In the genomic region with DNA sequence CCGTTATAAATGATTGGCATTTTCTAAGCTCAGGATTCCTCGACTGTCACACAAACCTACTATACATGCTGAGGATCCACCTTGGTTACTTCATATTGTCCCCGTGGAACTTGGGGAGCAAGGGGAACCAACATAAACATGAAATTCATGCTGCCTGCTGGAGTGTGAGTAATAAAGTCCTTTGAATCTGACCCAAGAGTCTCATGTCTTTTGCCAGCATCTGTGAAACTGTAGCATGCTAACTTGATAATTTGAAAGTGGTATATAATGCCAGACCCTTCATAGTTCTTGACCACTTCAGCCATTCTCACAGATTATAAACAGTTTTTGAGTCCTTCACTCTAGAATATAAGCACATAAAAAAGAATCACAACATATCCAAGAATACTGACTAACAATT, we compare ENCODE assay signal across 29 cellular contexts. TPM values are rescaled to one million over a fixed set of nuclear protein-coding genes. Genes with fewer than 3 reads are reported as not detected.
"Had no signal": no experiment of that assay in that cellular context is flagged by ENCODE, and none has a peak within 500 bp of the region (broad histone marks: within the 10 kb centered on the region; RNA-seq: fewer than 3 reads in every experiment).

No MANE protein-coding gene starts in this region.

- H3K27me3 ChIP-seq: ascending aorta, cardiac muscle cell had no signal

- H3K4me1 Mint-ChIP-seq: activated CD4-positive, alpha-beta T cell treated with anti-CD3 and anti-CD28 coated beads for 36 hours; activated CD4-positive, alpha-beta T cell treated with anti-CD3 and anti-CD28 coated beads, Interleukin-2, amount 10 ng/mL, durations not matched to agents 7 days and 5 days; activated naive CD4-positive, alpha-beta T cell treated with anti-CD3 and anti-CD28 coated beads, Interleukin-2, amount 50 U/mL, for 24 hours; activated naive CD8-positive, alpha-beta T cell treated with anti-CD3 and anti-CD28 coated beads, Interleukin-2, amount 10 ng/mL, durations not matched to agents 7 days and 5 days; central memory CD8-positive, alpha-beta T cell; WTC11 had no signal

- H3K36me3 ChIP-seq: ascending aorta, cardiac muscle cell had no signal

- H3K9me3 ChIP-seq: ascending aorta had no signal

- H3K4me3 Mint-ChIP-seq: activated CD4-positive, alpha-beta T cell treated with anti-CD3 and anti-CD28 coated beads for 36 hours; activated CD4-positive, alpha-beta T cell treated with anti-CD3 and anti-CD28 coated beads, Interleukin-2, amount 10 ng/mL, durations not matched to agents 7 days and 5 days; activated CD8-positive, alpha-beta T cell treated with anti-CD3 and anti-CD28 coated beads, Interleukin-2, amount 10 ng/mL, durations not matched to agents 7 days and 5 days; activated naive CD4-positive, alpha-beta T cell treated with anti-CD3 and anti-CD28 coated beads, Interleukin-2, amount 50 U/mL, for 24 hours; activated naive CD8-positive, alpha-beta T cell treated with anti-CD3 and anti-CD28 coated beads, Interleukin-2, amount 10 ng/mL, durations not matched to agents 7 days and 5 days; activated T-cell treated with anti-CD3 and anti-CD28 coated beads, Interleukin-2, amount 50 U/mL, for 24 hours; central memory CD8-positive, alpha-beta T cell; T-helper 1 cell treated with Interleukin-12 subunit alpha and Interleukin-12 subunit beta and Interleukin-4 antibody, amounts not matched to agents 30 μg/mL and 1 μg/mL, for 36 hours; T-helper 2 cell treated with Interferon-gamma antibody and Interleukin-4, amounts not matched to agents 5 μg/mL and 100 μg/mL, for 36 hours; WTC11 had no signal

- H3K36me3 Mint-ChIP-seq: activated naive CD4-positive, alpha-beta T cell treated with anti-CD3 and anti-CD28 coated beads, Interleukin-2, amount 50 U/mL, for 24 hours; activated naive CD8-positive, alpha-beta T cell treated with anti-CD3 and anti-CD28 coated beads, Interleukin-2, amount 10 ng/mL, durations not matched to agents 7 days and 5 days; WTC11 had no signal

- H3K9me3 Mint-ChIP-seq: activated CD4-positive, alpha-beta T cell treated with anti-CD3 and anti-CD28 coated beads, Interleukin-2, amount 10 ng/mL, durations not matched to agents 7 days and 5 days; activated naive CD4-positive, alpha-beta T cell treated with anti-CD3 and anti-CD28 coated beads, Interleukin-2, amount 50 U/mL, for 24 hours; activated T-cell treated with anti-CD3 and anti-CD28 coated beads, Interleukin-2, amount 50 U/mL, for 24 hours; activated T-helper 2 cell treated with anti-CD3 and anti-CD28 coated beads, Interferon-gamma antibody, Interleukin-2, Interleukin-4, amounts not matched to agents 10 μg/mL and 5 μg/mL and 100 μg/mL, durations not matched to agents 14 hours and 24 hours and 36 hours; T-helper 1 cell treated with Interleukin-12 subunit alpha and Interleukin-12 subunit beta and Interleukin-4 antibody, amounts not matched to agents 30 μg/mL and 1 μg/mL, for 36 hours; T-helper 2 cell treated with Interferon-gamma antibody and Interleukin-4, amounts not matched to agents 5 μg/mL and 100 μg/mL, for 36 hours; WTC11 had no signal

- DNase-seq: activated CD4-positive, alpha-beta T cell treated with anti-CD3 and anti-CD28 coated beads for 36 hours; activated CD4-positive, alpha-beta T cell treated with anti-CD3 and anti-CD28 coated beads, Interleukin-2, amount 10 ng/mL, durations not matched to agents 7 days and 5 days; activated CD4-positive, alpha-beta T cell treated with anti-CD3 and anti-CD28 coated beads, Interleukin-2, amount 50 U/mL, for 48 hours; activated CD8-positive, alpha-beta T cell treated with anti-CD3 and anti-CD28 coated beads, Interleukin-2, amount 10 ng/mL, durations not matched to agents 7 days and 5 days; activated gamma-delta T cell; activated naive CD4-positive, alpha-beta T cell treated with Interleukin-2 at 50 U/mL for 16 hours; activated naive CD8-positive, alpha-beta T cell treated with anti-CD3 and anti-CD28 coated beads, Interleukin-2, amount 10 ng/mL, durations not matched to agents 7 days and 5 days; activated T-cell treated with anti-CD3 and anti-CD28 coated beads, Interleukin-2, amount 50 U/mL, for 24 hours; amygdala; NCI-H1048; NCI-H1105 treated with DMSO at 0.1 percent for 48 hours; NCI-H1436; NCI-H1694; NCI-H1930; NCI-H2081 treated with DMSO at 0.1 percent for 48 hours; NCI-H345; NCI-H524 treated with DMSO at 0.1 percent for 48 hours; Right ventricle myocardium superior had no signal

- H3K27ac ChIP-seq: ascending aorta, cardiac muscle cell had no signal

- H3K27me3 Mint-ChIP-seq: activated CD4-positive, alpha-beta T cell treated with anti-CD3 and anti-CD28 coated beads, Interleukin-2, amount 10 ng/mL, durations not matched to agents 7 days and 5 days; activated T-cell treated with anti-CD3 and anti-CD28 coated beads, Interleukin-2, amount 50 U/mL, for 24 hours had no signal

- H3K4me3 ChIP-seq: ascending aorta, cardiac muscle cell had no signal

- H3K27ac Mint-ChIP-seq: activated CD4-positive, alpha-beta T cell treated with anti-CD3 and anti-CD28 coated beads for 36 hours; activated CD4-positive, alpha-beta T cell treated with anti-CD3 and anti-CD28 coated beads, Interleukin-2, amount 10 ng/mL, durations not matched to agents 7 days and 5 days; activated CD8-positive, alpha-beta T cell treated with anti-CD3 and anti-CD28 coated beads, Interleukin-2, amount 10 ng/mL, durations not matched to agents 7 days and 5 days; activated naive CD4-positive, alpha-beta T cell treated with anti-CD3 and anti-CD28 coated beads, Interleukin-2, amount 50 U/mL, for 24 hours; activated naive CD8-positive, alpha-beta T cell treated with anti-CD3 and anti-CD28 coated beads, Interleukin-2, amount 10 ng/mL, durations not matched to agents 7 days and 5 days; activated T-cell treated with anti-CD3 and anti-CD28 coated beads, Interleukin-2, amount 50 U/mL, for 24 hours; activated T-helper 2 cell treated with anti-CD3 and anti-CD28 coated beads, Interferon-gamma antibody, Interleukin-2, Interleukin-4, amounts not matched to agents 10 μg/mL and 5 μg/mL and 100 μg/mL, durations not matched to agents 14 hours and 24 hours and 36 hours; T-helper 1 cell treated with Interleukin-12 subunit alpha and Interleukin-12 subunit beta and Interleukin-4 antibody, amounts not matched to agents 30 μg/mL and 1 μg/mL, for 36 hours; T-helper 2 cell treated with Interferon-gamma antibody and Interleukin-4, amounts not matched to agents 5 μg/mL and 100 μg/mL, for 36 hours; WTC11 had no signal

RNA-seq across cellular contexts. Expression of a gene that starts 17.1 kb away (rescaled TPM):
- total RNA-seq: activated CD4-positive, alpha-beta T cell treated with anti-CD3 and anti-CD28 coated beads for 36 hours; activated CD4-positive, alpha-beta T cell treated with anti-CD3 and anti-CD28 coated beads, Interleukin-2, amount 10 ng/mL, durations not matched to agents 7 days and 5 days; activated CD8-positive, alpha-beta T cell treated with anti-CD3 and anti-CD28 coated beads, Interleukin-2, amount 10 ng/mL, durations not matched to agents 7 days and 5 days; activated naive CD8-positive, alpha-beta T cell treated with anti-CD3 and anti-CD28 coated beads, Interleukin-2, amount 10 ng/mL, durations not matched to agents 7 days and 5 days; activated T-helper 2 cell treated with anti-CD3 and anti-CD28 coated beads, Interferon-gamma antibody, Interleukin-2, Interleukin-4, amounts not matched to agents 10 μg/mL and 5 μg/mL and 100 μg/mL, durations not matched to agents 14 hours and 24 hours and 36 hours; ascending aorta; cardiac muscle cell; M059J; NCI-H460; PC-3; Right ventricle myocardium superior; WTC11 had no signal
